Comparison of ENCODE assay signal across 16 cellular contexts in genomic region chr6:160955508-160956295, GRCh38. TPM values are rescaled to one million over a fixed set of nuclear protein-coding genes. Genes with fewer than 3 reads are reported as not detected.
DNase-seq lines count a peak whose midpoint lies in the region; ATAC-seq, FAIRE-seq and TF ChIP-seq lines count a peak whose summit lies in the region.
"Had no signal": no experiment of that assay in that cellular context is flagged by ENCODE, and none has a peak within 500 bp of the region (broad histone marks: within the 10 kb centered on the region; RNA-seq: fewer than 3 reads in every experiment).

No MANE protein-coding gene starts in this region.

- no peak for ATAC-seq in HG03097 (IDR thresholded peaks at IDR 0.05; ENCODE audit: low FRiP score, unreplicated experiment)
- no peak for ATAC-seq in HG03565 (IDR thresholded peaks at IDR 0.05; ENCODE audit: unreplicated experiment)
- ATAC-seq: A549, GM12878 had no signal

- H3K27me3 ChIP-seq in H1 (replicated peaks in 1 of 4; ENCODE audit: control insufficient read depth in 3 of 4, extremely low read depth in 1 of 4, insufficient read depth in 3 of 4, low read length in 3 of 4), result no peaks in the 10 kb centered on the region
- H3K27me3 ChIP-seq: BE2C had no signal

- peaks cover 0 to 6% (median 1%) of the 10 kb centered on the region in 4 experiments; a peak in 1 of 7 replicates for H3K4me1 ChIP-seq in H1 (replicated peaks in 1 of 4; ENCODE audit: control insufficient read depth in 3 of 4, insufficient read depth in 4 of 4, low read length in 3 of 4)
- H3K4me1 ChIP-seq: A549, BE2C had no signal

- H3K36me3 Mint-ChIP-seq in neural crest cell (ENCODE audit: low read depth), result no peaks in the 10 kb centered on the region
- H3K36me3 Mint-ChIP-seq: CD4-positive, alpha-beta memory T cell; IgD-negative memory B cell had no signal

- H3K79me2 ChIP-seq in H1 (ENCODE audit: control insufficient read depth in 1 of 2, insufficient read depth in 2 of 2, low read length in 2 of 2), result no peaks in the 10 kb centered on the region

- no peak for TF ChIP-seq EP300 in H1 (IDR thresholded peaks at IDR 0.05; ENCODE audit: borderline replicate concordance in 1 of 2, low read depth in 2 of 2, low read length in 2 of 2)

- POLR2A ChIA-PET in H1 (lab: Charles Lee; ENCODE audit: partially characterized antibody), result no interaction called here

- H3K9me3 Mint-ChIP-seq in neural crest cell, result no peaks in the 10 kb centered on the region
- H3K9me3 Mint-ChIP-seq: H9, HFFc6, IgD-negative memory B cell had no signal

- no peak overlapping the region for H4K8ac ChIP-seq in H1 (ENCODE audit: extremely low read depth, insufficient read depth, low read length)

- no peak overlapping the region for H2BK5ac ChIP-seq in H1 (ENCODE audit: low read depth, low read length)

- no peak overlapping the region for H2BK120ac ChIP-seq in H1 (replicated peaks; ENCODE audit: low read depth, low read length)

- no peak overlapping the region for H4K5ac ChIP-seq in H1 (ENCODE audit: insufficient read length, low read depth, low read length)

- TF ChIP-seq CTCF in H1 (IDR thresholded peaks at IDR 0.05; ENCODE audit: control extremely low read depth in 1 of 3, insufficient read depth in 1 of 3, low read depth in 1 of 3, low read length in 3 of 3) (no peak), neural crest cell (conservative IDR thresholded peaks at IDR 0.05) (no peak)

- no peak overlapping the region; the same call in 1 of the 2 replicates for H2BK20ac ChIP-seq in H1 (ENCODE audit: low read length)

- 0 out of 2 replicates have a peak, but pooled peaks cover 1% of the 10 kb centered on the region for H3K23me2 ChIP-seq in H1 (ENCODE audit: low read depth, low read length)

- 0 out of 2 replicates have a peak overlapping the region, but pooled peaks have one; percentile 58 for H2AK5ac ChIP-seq in H1 (ENCODE audit: low read depth, low read length)

- H3K4me2 ChIP-seq in H1 (ENCODE audit: insufficient read depth in 1 of 2, low read depth in 2 of 2, low read length in 2 of 2), result no peak overlapping the region
- H3K4me2 ChIP-seq: A549 had no signal

- no peak overlapping the region for H3K4me3 Mint-ChIP-seq in neural crest cell
- H3K4me3 Mint-ChIP-seq: CD4-positive, alpha-beta memory T cell; H9; HFFc6; IgD-negative memory B cell had no signal

- no peak overlapping the region for H2BK15ac ChIP-seq in H1 (ENCODE audit: low read length)

- no peaks in the 10 kb centered on the region for H3K9me3 ChIP-seq in H1 (ENCODE audit: insufficient read depth in 2 of 2, low read depth in 1 of 2, low read length in 1 of 2)
- H3K9me3 ChIP-seq: A549, BE2C had no signal

- TF ChIP-seq RAD21 in H1 (IDR thresholded peaks at IDR 0.05 in 1 of 2, conservative IDR thresholded peaks at IDR 0.05 in 1 of 2; ENCODE audit: low read depth in 2 of 2, low read length in 2 of 2), result no peak

- no peak overlapping the region for H3K18ac ChIP-seq in H1 (ENCODE audit: extremely low read depth, low read length)

- H3K4ac ChIP-seq in H1 (replicated peaks; ENCODE audit: insufficient read length, low read depth, low read length), result no peak overlapping the region

- DNase-seq in OCI-M2 (lab: John Stamatoyannopoulos, UW; ENCODE audit: unreplicated experiment) (peak; percentile 55), H1 (ENCODE audit: low read depth in 1 of 2, low spot score in 2 of 2) (no peak), neural crest cell (ENCODE audit: low read depth, low spot score) (no peak), NCI-H345 treated with DMSO at 0.1 percent for 48 hours (lab: John Stamatoyannopoulos, UW; ENCODE audit: unreplicated experiment) (no peak)
- DNase-seq: BE2C; CD4-positive, alpha-beta memory T cell; DMS79; GM23248; H9; HFFc6 had no signal

- CTCF ChIA-PET in H1 (lab: Charles Lee; ENCODE audit: partially characterized antibody), result interaction anchor here (1.2 kb wide), 1 partner anchor 20 kb away, joined by 4 read pairs; no protein-coding TSS in a partner anchor

- no peak overlapping the region for H3K14ac ChIP-seq in H1 (ENCODE audit: insufficient read length)

- no peaks in the 10 kb centered on the region for H3K36me3 ChIP-seq in H1 (ENCODE audit: control insufficient read depth in 2 of 4, insufficient read depth in 4 of 4, low read length in 3 of 4)
- H3K36me3 ChIP-seq: BE2C had no signal

- H3K56ac ChIP-seq in H1 (replicated peaks; ENCODE audit: insufficient read length, low read depth, low read length), result no peak overlapping the region

- no peak overlapping the region for H3K9ac ChIP-seq in H1 (replicated peaks in 1 of 4; ENCODE audit: extremely low read depth in 1 of 4, low read depth in 3 of 4, low read length in 3 of 4)
- H3K9ac ChIP-seq: GM23248 had no signal

- H3K27ac ChIP-seq in H1 (ENCODE audit: low read depth, low read length), result no peak overlapping the region
- H3K27ac ChIP-seq: A549, GM23248 had no signal

- no peak for FAIRE-seq in H1 (lab: Jason Lieb, UNC)
- FAIRE-seq: A549, GM12878, GM18507 had no signal

- H2AFZ ChIP-seq in H1 (ENCODE audit: low read length), result no peak overlapping the region
- H2AFZ ChIP-seq: GM23248 had no signal

- peak overlapping the region; percentile 4 for H3K27ac Mint-ChIP-seq in neural crest cell (ENCODE audit: unreplicated experiment)
- H3K27ac Mint-ChIP-seq: CD4-positive, alpha-beta memory T cell; H9; HFFc6; IgD-negative memory B cell had no signal

- TF ChIP-seq POLR2A in H1 (IDR thresholded peaks at IDR 0.05; ENCODE audit: control extremely low read depth in 1 of 2, low read depth in 2 of 2, low read length in 2 of 2), result no peak

- no peaks in the 10 kb centered on the region for H3K79me1 ChIP-seq in H1 (ENCODE audit: low read depth, low read length)

- H3K4me3 ChIP-seq in H1 (ENCODE audit: extremely low read depth in 1 of 4, insufficient read depth in 2 of 4, low read depth in 3 of 4, low read length in 4 of 4), result no peak overlapping the region
- H3K4me3 ChIP-seq: A549, GM12878, GM23248 had no signal

- no peak overlapping the region for H4K91ac ChIP-seq in H1 (replicated peaks; ENCODE audit: insufficient read length, low read length)

- no peaks in the 10 kb centered on the region for H4K20me1 ChIP-seq in H1 (replicated peaks in 1 of 2; ENCODE audit: control insufficient read depth in 1 of 2, insufficient read depth in 2 of 2, low read length in 2 of 2)

- no peak overlapping the region for H3K23ac ChIP-seq in H1 (ENCODE audit: insufficient read length)

- H3K27me3 Mint-ChIP-seq in neural crest cell (ENCODE audit: low read depth), result no peaks in the 10 kb centered on the region

- peaks cover 65% of the 10 kb centered on the region for H3K4me1 Mint-ChIP-seq in neural crest cell
- H3K4me1 Mint-ChIP-seq: CD4-positive, alpha-beta memory T cell; IgD-negative memory B cell had no signal

- H2BK12ac ChIP-seq in H1 (ENCODE audit: low read depth, low read length), result no peak overlapping the region

- 87% methylated on average over 13 of the region's 13 CpGs; no CpG with 5 or more reads in 1 of the 2 experiments for WGBS in H1 (ENCODE audit: extremely low coverage in 1 of 2, insufficient coverage in 1 of 2, insufficient read length in 1 of 2, insufficient replicate concordance in 2 of 2, low coverage in 1 of 2, low lambda C conversion rate in 2 of 2, missing lambda C conversion rate in 1 of 2), 2 experiments

TF ChIP-seq in H1, 55 proteins besides CTCF, POLR2A, EP300 and RAD21:
- TF ChIP-seq RXRA (IDR thresholded peaks at IDR 0.05; ENCODE audit: insufficient read depth, low read depth, low read length) (no peak), JUN (IDR thresholded peaks at IDR 0.05; ENCODE audit: low read depth, low read length) (no peak), RFX5 (IDR thresholded peaks at IDR 0.05; ENCODE audit: borderline replicate concordance, low read depth, low read length) (no peak), CHD2 (IDR thresholded peaks at IDR 0.05; ENCODE audit: low read length) (no peak), HDAC6 (IDR thresholded peaks at IDR 0.05; ENCODE audit: low read depth, low read length) (no peak), SP2 (IDR thresholded peaks at IDR 0.05; ENCODE audit: low read length) (no peak), CBX5 (IDR thresholded peaks at IDR 0.05; ENCODE audit: low read depth, low read length) (no peak), RBBP5 (IDR thresholded peaks at IDR 0.05; ENCODE audit: borderline replicate concordance, low read depth, low read length) (no peak), NANOG (IDR thresholded peaks at IDR 0.05; ENCODE audit: insufficient read depth, low read depth, low read length, poor library complexity, severe bottlenecking) (no peak), FOSL1 (IDR thresholded peaks at IDR 0.05; ENCODE audit: insufficient read depth, low read depth, low read length) (no peak)

RNA-seq across cellular contexts. Expression of gene MAP3K4, which starts 35.9 kb away (rescaled TPM):
- 51.6 and 54.1 TPM in 2 replicates for total RNA-seq in H1 (2021; fragmentation: NEBNext Ultra II Directional; extraction: Animal tissue kit (Norgen Biotek cat#: 25700))
- 16.6 and 17.4 TPM in 2 replicates for polyA plus RNA-seq in H1 (2011; rRNA removed)
- 25.8 TPM for polyA plus RNA-seq in H1 (2011; cell fraction: cytosol; rRNA removed)
- polyA plus RNA-seq in H1 (2011; cell fraction: nucleus; rRNA removed), result 39.6 TPM
- polyA plus RNA-seq in H1 (2012, experiment 1 of 2), result 27.5 to 32.5 TPM (median 28.5 TPM) in 4 replicates
- 1.8 TPM for polyA plus RNA-seq in H1 (2012, experiment 2 of 2)
- polyA plus RNA-seq in H1 (2013, experiment 1 of 2), result 32.5 TPM
- polyA plus RNA-seq in H1 (2013, experiment 2 of 2), result 36.0 TPM
- polyA minus RNA-seq in H1 (2011; rRNA and poly(A)+ RNA removed), result 36.8 and 37.8 TPM in 2 replicates
- 31.8 TPM for polyA minus RNA-seq in H1 (2011; cell fraction: cytosol; rRNA and poly(A)+ RNA removed)
- polyA minus RNA-seq in H1 (2011; cell fraction: nucleus; rRNA and poly(A)+ RNA removed), result 93.7 TPM
- total RNA-seq in neural crest cell, result 84.3 and 103 TPM in 2 replicates
